In genomic region chr10:122461729-122462532, GRCh38 we compare ENCODE assay signal across 9 cellular contexts.
DNase-seq lines count a peak whose midpoint lies in the region; ATAC-seq lines count a peak whose summit lies in the region.
"Had no signal": no experiment of that assay in that cellular context is flagged by ENCODE, and none has a peak within 500 bp of the region (broad histone marks: within the 10 kb centered on the region; RNA-seq: fewer than 3 reads in every experiment).

No MANE protein-coding gene starts in this region.

- H3K9ac ChIP-seq in stomach smooth muscle (ENCODE audit: low read length in 2 of 2) = peak overlapping the region; percentile 79 to 80

- H3K4me3 ChIP-seq in stomach smooth muscle (ENCODE audit: low read length in 2 of 2) = peak overlapping the region; percentile 77 to 91
- H3K4me3 ChIP-seq: SK-N-MC had no signal

- H3K4me1 ChIP-seq in stomach smooth muscle (ENCODE audit: control insufficient read depth, insufficient read depth, low read length) = peaks cover 24% of the 10 kb centered on the region

- H3K36me3 ChIP-seq in stomach smooth muscle (ENCODE audit: control insufficient read depth in 2 of 2, insufficient read depth in 2 of 2, low read length in 2 of 2) = no peaks in the 10 kb centered on the region

- H3K27me3 ChIP-seq in stomach smooth muscle (ENCODE audit: control insufficient read depth in 1 of 2, insufficient read depth in 2 of 2, low read length in 2 of 2) = no peaks in the 10 kb centered on the region

- no peak for ATAC-seq in GM21737 (IDR thresholded peaks at IDR 0.05; ENCODE audit: unreplicated experiment)

- in situ Hi-C loops in T47D (cut with HindIII; ENCODE audit: low pct_unique_long_range_greater_than_20kb, low sequenced_read_pairs) = no loop called here

- DNase-seq in NCI-H510A treated with DMSO at 0.1 percent for 48 hours (lab: John Stamatoyannopoulos, UW) = peak; percentile 28
- no peak for DNase-seq in NCI-H510A (lab: John Stamatoyannopoulos, UW)
- DNase-seq in T47D (ENCODE audit: low read depth in 1 of 2, low spot score in 1 of 2) = peak; percentile 16 to 37
- DNase-seq in left kidney (ENCODE audit: low read depth, low spot score) = peak; percentile 67
- no peak for DNase-seq in HuH-7.5 (ENCODE audit: low spot score)
- no peak for DNase-seq in OCI-M1 (lab: John Stamatoyannopoulos, UW)

- no peaks in the 10 kb centered on the region for H3K9me3 ChIP-seq in stomach smooth muscle (ENCODE audit: control insufficient read depth in 2 of 2, low read length in 2 of 2)

- peak overlapping the region; percentile 88 for H3K27ac ChIP-seq in stomach smooth muscle (ENCODE audit: low read length)
- H3K27ac ChIP-seq: SK-N-MC had no signal

Comparison
In these comparisons a context has a peak if more than half of its experiments do, and no peak if none do; other contexts are left out.
1. DNase-seq: peak in NCI-H510A treated with DMSO at 0.1 percent for 48 hours (single experiment), T47D (2 of 2) and left kidney (single experiment); none in NCI-H510A (single experiment), HuH-7.5 (single experiment) and OCI-M1 (single experiment).